In the genomic region with DNA sequence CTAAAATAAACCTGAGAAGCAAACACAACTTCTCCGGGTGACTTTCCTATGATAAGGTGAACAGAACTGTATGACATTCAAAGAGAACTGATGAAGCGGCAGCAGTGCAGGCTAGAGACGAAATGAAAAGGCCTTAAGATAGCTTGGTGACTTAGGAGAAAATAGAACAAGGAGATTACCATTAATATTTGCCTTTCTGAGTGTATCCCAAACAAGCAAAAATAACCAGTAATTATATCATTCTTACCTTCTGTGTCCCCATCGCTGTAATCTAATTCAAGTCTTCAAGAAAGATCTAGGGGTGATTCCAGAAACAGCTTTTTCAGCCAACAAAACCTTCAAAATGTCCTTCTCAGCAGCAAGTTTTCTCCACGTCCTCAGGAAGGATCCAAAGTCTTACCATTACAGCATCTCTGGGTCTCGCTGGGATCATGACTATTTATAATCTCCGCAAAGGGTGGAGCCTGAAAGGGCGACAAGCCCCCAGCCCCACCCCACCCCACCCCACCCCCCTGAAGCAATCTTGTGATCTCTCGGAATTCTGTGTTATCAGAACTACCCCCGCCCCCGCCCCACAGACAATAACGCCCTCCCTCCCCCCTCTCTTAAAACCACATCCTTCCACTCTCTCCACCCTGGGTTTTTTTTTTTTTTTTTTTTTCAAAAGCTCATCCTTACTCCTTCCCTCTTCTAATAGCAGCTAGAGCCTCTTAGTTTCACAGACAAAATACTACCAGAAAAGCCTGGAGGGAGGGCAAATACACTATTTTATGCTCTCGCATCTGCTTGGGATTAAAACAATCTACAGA, we compare ENCODE assay signal across 8 cellular contexts. TPM values are rescaled to one million over a fixed set of nuclear protein-coding genes. Genes with fewer than 3 reads are reported as not detected.
DNase-seq lines count a peak whose midpoint lies in the region; ATAC-seq and TF ChIP-seq lines count a peak whose summit lies in the region.

A gene (minus strand): TSS at position 415 of the 809 bp plus-strand sequence. CDS start 153 bp downstream, at position 262.

- H3K4me2 ChIP-seq in GM23338 (peak within 1 kb of the TSS; percentile 86), mesenchymal stem cell (ENCODE audit: low read length, poor library complexity, severe bottlenecking) (peak within 1 kb of the TSS; percentile 12)

- H2BK12ac ChIP-seq in mesenchymal stem cell (ENCODE audit: low read length in 2 of 2) = no peak within 1 kb of the TSS

- H3K27ac ChIP-seq in CD4-positive, alpha-beta memory T cell (ENCODE audit: low read depth, low read length) = peak within 1 kb of the TSS; percentile 90
- H3K27ac ChIP-seq in GM23338 (ENCODE audit: low read depth) (peak within 1 kb of the TSS; percentile 75), endodermal cell (ENCODE audit: low read depth, low read length) (peak within 1 kb of the TSS; percentile 52), mesenchymal stem cell (ENCODE audit: low read length, poor library complexity, severe bottlenecking) (peak within 1 kb of the TSS; percentile 68)

- H4K20me1 ChIP-seq in GM23338 (replicated peaks; ENCODE audit: insufficient read depth) = peaks cover 30% of the 10 kb centered on the region

- no peak within 1 kb of the TSS for H3K27ac Mint-ChIP-seq in CD4-positive, alpha-beta memory T cell
- no peak within 1 kb of the TSS for H3K27ac Mint-ChIP-seq in GM23338
- no peak within 1 kb of the TSS for H3K27ac Mint-ChIP-seq in endodermal cell

- peaks cover 5% of the 10 kb centered on the region; the same call in 1 of the 2 replicates for H3F3A ChIP-seq in GM23338 (replicated peaks; ENCODE audit: low read depth)

- intact Hi-C loops in CD4-positive, alpha-beta memory T cell (cut with micrococcal nuclease) = loop anchor here (1.0 kb wide), 4 partner anchors 24 to 146 kb away; a partner anchor contains a TSS

- POLR2A ChIA-PET in CD4-positive, alpha-beta memory T cell (lab: Charles Lee; ENCODE audit: partially characterized antibody) = interaction anchor here (0.6 to 8.2 kb wide), 25 partner anchors 8 to 152 kb away, joined by 3 to 394 read pairs (median 7); a partner anchor contains a TSS

- TF ChIP-seq CTCF in GM23338 (conservative IDR thresholded peaks at IDR 0.05; ENCODE audit: low read depth in 2 of 2) (no peak), endodermal cell (conservative IDR thresholded peaks at IDR 0.05) (no peak)

- no peak within 1 kb of the TSS for H4K91ac ChIP-seq in mesenchymal stem cell (ENCODE audit: low read length)

- H3K4me3 Mint-ChIP-seq in CD4-positive, alpha-beta memory T cell = no peak within 1 kb of the TSS
- no peak within 1 kb of the TSS for H3K4me3 Mint-ChIP-seq in GM23338
- H3K4me3 Mint-ChIP-seq in endodermal cell = no peak within 1 kb of the TSS

- peaks cover 46% of the 10 kb centered on the region for H3K4me1 ChIP-seq in CD4-positive, alpha-beta memory T cell (ENCODE audit: insufficient read depth, low read length)
- H3K4me1 ChIP-seq in GM23338 (ENCODE audit: insufficient read depth) (peaks cover 17% of the 10 kb centered on the region), endodermal cell (ENCODE audit: control insufficient read depth, insufficient read depth, low read length) (no peaks in the 10 kb centered on the region), mesenchymal stem cell (ENCODE audit: control insufficient read depth, insufficient read depth, low read depth, low read length) (no peaks in the 10 kb centered on the region)

- H3K79me2 ChIP-seq in GM23338 (replicated peaks; ENCODE audit: insufficient read depth) = peaks cover 46% of the 10 kb centered on the region

- H4K8ac ChIP-seq in mesenchymal stem cell (ENCODE audit: low read length) = no peak within 1 kb of the TSS

- peak within 1 kb of the TSS; percentile 84 to 87 for H3K4me3 ChIP-seq in CD4-positive, alpha-beta memory T cell (ENCODE audit: low read length in 2 of 2)
- H3K4me3 ChIP-seq in GM23338 (peak within 1 kb of the TSS; percentile 95), endodermal cell (ENCODE audit: low read length) (peak within 1 kb of the TSS; percentile 96), mesenchymal stem cell (ENCODE audit: insufficient read depth in 1 of 2, low read depth in 1 of 2, low read length in 2 of 2) (peak within 1 kb of the TSS; percentile 61 to 94)

- peak within 1 kb of the TSS; percentile 100 for H3K9ac ChIP-seq in endodermal cell (ENCODE audit: extremely low read depth, low read length, poor library complexity, severe bottlenecking)
- H3K9ac ChIP-seq in mesenchymal stem cell (ENCODE audit: low read length) = peak within 1 kb of the TSS; percentile 99

- peaks cover 0 to 2% (median 0%) of the 10 kb centered on the region in 8 donors for H3K9me3 Mint-ChIP-seq in CD4-positive, alpha-beta memory T cell
- no peaks in the 10 kb centered on the region for H3K9me3 Mint-ChIP-seq in GM23338
- H3K9me3 Mint-ChIP-seq in endodermal cell = peaks cover 2% of the 10 kb centered on the region

- no peaks in the 10 kb centered on the region for H3K9me3 ChIP-seq in CD4-positive, alpha-beta memory T cell (ENCODE audit: control insufficient read depth in 1 of 2, low read length in 2 of 2)
- H3K9me3 ChIP-seq in endodermal cell (ENCODE audit: control insufficient read depth, low read length) (peaks cover 5% of the 10 kb centered on the region), mesenchymal stem cell (ENCODE audit: control insufficient read depth, low read length) (no peaks in the 10 kb centered on the region)

- H3K79me1 ChIP-seq in mesenchymal stem cell (replicated peaks; ENCODE audit: low read length, poor library complexity, severe bottlenecking) = peaks cover 10% of the 10 kb centered on the region

- H3K36me3 ChIP-seq in CD4-positive, alpha-beta memory T cell (ENCODE audit: insufficient read depth, low read length) = peaks cover 30% of the 10 kb centered on the region
- H3K36me3 ChIP-seq in GM23338 (ENCODE audit: insufficient read depth) (peaks cover 20% of the 10 kb centered on the region), endodermal cell (ENCODE audit: control insufficient read depth, insufficient read depth, low read length) (peaks cover 49% of the 10 kb centered on the region), mesenchymal stem cell (ENCODE audit: control insufficient read depth in 1 of 2, insufficient read depth in 2 of 2, low read depth in 1 of 2, low read length in 2 of 2) (peaks cover 17 to 36% of the 10 kb centered on the region in 2 experiments)

- WGBS in endodermal cell (ENCODE audit: insufficient coverage in 1 of 2, insufficient read length in 1 of 2), 2 experiments = 0% methylated on average over 5 to 9 of the region's 13 CpGs
- WGBS in mesenchymal stem cell = 0% methylated on average over 11 of the region's 13 CpGs

- no peaks in the 10 kb centered on the region for H3K27me3 Mint-ChIP-seq in CD4-positive, alpha-beta memory T cell
- H3K27me3 Mint-ChIP-seq in GM23338 (ENCODE audit: insufficient read depth, low read depth, poor library complexity) (peaks cover 8% of the 10 kb centered on the region), endodermal cell (ENCODE audit: insufficient read depth) (no peaks in the 10 kb centered on the region)

- H3K9me2 ChIP-seq in GM23338 (ENCODE audit: insufficient read depth) = no peaks in the 10 kb centered on the region

- no peak within 1 kb of the TSS for H2BK15ac ChIP-seq in mesenchymal stem cell (ENCODE audit: low read depth, poor library complexity, severe bottlenecking)

- H2BK120ac ChIP-seq in mesenchymal stem cell (ENCODE audit: low read depth, low read length) = no peak within 1 kb of the TSS

- CTCF ChIA-PET in CD4-positive, alpha-beta memory T cell (lab: Charles Lee; ENCODE audit: partially characterized antibody) = interaction anchor here (0.8 to 14.7 kb wide), 12 partner anchors 9 to 152 kb away, joined by 3 to 396 read pairs (median 4); a partner anchor contains a TSS

- no peak within 1 kb of the TSS for H2BK5ac ChIP-seq in mesenchymal stem cell (ENCODE audit: low read depth, low read length, poor library complexity, severe bottlenecking)

- ATAC-seq in GM23338 (peak; percentile 51), GM19397 (IDR thresholded peaks at IDR 0.05; ENCODE audit: unreplicated experiment) (no peak)

- H3K23ac ChIP-seq in mesenchymal stem cell (ENCODE audit: low read length in 2 of 2) = no peak within 1 kb of the TSS

- no peak within 1 kb of the TSS for H2AK5ac ChIP-seq in mesenchymal stem cell (ENCODE audit: low read length, severe bottlenecking)

- H3K27me3 ChIP-seq in CD4-positive, alpha-beta memory T cell (ENCODE audit: insufficient read depth, low read length) = no peaks in the 10 kb centered on the region
- H3K27me3 ChIP-seq in GM23338 (ENCODE audit: insufficient read depth) (no peaks in the 10 kb centered on the region), endodermal cell (ENCODE audit: control insufficient read depth, insufficient read depth, low read length, poor library complexity, severe bottlenecking) (no peaks in the 10 kb centered on the region), mesenchymal stem cell (ENCODE audit: control insufficient read depth in 1 of 2, insufficient read depth in 1 of 2, low read length in 2 of 2) (no peaks in the 10 kb centered on the region)

- peak within 1 kb of the TSS; percentile 34 to 54 for H3K18ac ChIP-seq in mesenchymal stem cell (ENCODE audit: low read depth in 1 of 2, low read length in 2 of 2)

- peak; percentile 87 to 93 (median 91) for DNase-seq in CD4-positive, alpha-beta memory T cell
- peak; percentile 90 for DNase-seq in GM23338 (ENCODE audit: low spot score)
- peak; percentile 18 for DNase-seq in NK-92 (lab: John Stamatoyannopoulos, UW; ENCODE audit: unreplicated experiment)
- peak in 2 of 3 experiments; percentile 54 to 75 for DNase-seq in activated CD8-positive, alpha-beta memory T cell treated with anti-CD3 and anti-CD28 coated beads for 48 hours (ENCODE audit: low read depth in 2 of 3, low spot score in 2 of 3)
- DNase-seq in endodermal cell = peak; percentile 97
- peak; percentile 96 for DNase-seq in mesenchymal stem cell
- DNase-seq in stimulated activated CD4-positive, alpha-beta T cell treated with anti-CD3 and anti-CD28 coated beads, TNF-alpha, amount 100 ng/mL, for 48 hours (ENCODE audit: low read depth in 3 of 3) = peak; percentile 64 to 77 (median 64)

- peak within 1 kb of the TSS in 1 of 2 experiments; percentile 85 for H3K4ac ChIP-seq in mesenchymal stem cell (ENCODE audit: low read depth in 1 of 2, low read length in 2 of 2)

- no peak within 1 kb of the TSS for H3K14ac ChIP-seq in mesenchymal stem cell (ENCODE audit: low read length in 2 of 2)

- H3K4me1 Mint-ChIP-seq in CD4-positive, alpha-beta memory T cell = peaks cover 13 to 20% (median 15%) of the 10 kb centered on the region in 4 donors
- H3K4me1 Mint-ChIP-seq in GM23338 (peaks cover 13% of the 10 kb centered on the region), endodermal cell (peaks cover 14% of the 10 kb centered on the region)

- H3K36me3 Mint-ChIP-seq in CD4-positive, alpha-beta memory T cell = peaks cover 6 to 7% of the 10 kb centered on the region in 2 donors
- H3K36me3 Mint-ChIP-seq in GM23338 (ENCODE audit: low read depth) = no peaks in the 10 kb centered on the region; the same call in 2 of the 3 replicates
- no peaks in the 10 kb centered on the region for H3K36me3 Mint-ChIP-seq in endodermal cell (ENCODE audit: low read depth)

- H2AFZ ChIP-seq in GM23338 (no peak within 1 kb of the TSS), mesenchymal stem cell (ENCODE audit: low read depth, low read length) (no peak within 1 kb of the TSS)

RNA-seq across cellular contexts. Expression of the gene that starts here (rescaled TPM):
- 100 to 1,000 TPM; 157 to 158 TPM for total RNA-seq in CD4-positive, alpha-beta memory T cell
- 100 to 1,000 TPM; 100 to 275 TPM for polyA plus RNA-seq in CD4-positive, alpha-beta memory T cell
- total RNA-seq in GM23338 (2014; rRNA removed; shearing (Covaris generic)) = 388 and 451 TPM in 2 replicates
- 199 and 208 TPM in 2 replicates for polyA plus RNA-seq in GM23338 (2016; fragmentation: Nextera tagmentation; extraction: Ambion mirVana)
- total RNA-seq in endodermal cell = 1,000 to 10,000 TPM; 1,330 to 2,480 TPM
- 758 TPM for polyA plus RNA-seq in endodermal cell (2013, experiment 1 of 2)
- 902 TPM for polyA plus RNA-seq in endodermal cell (2013, experiment 2 of 2)
- 117 TPM for polyA plus RNA-seq in mesenchymal stem cell (2013, experiment 1 of 2)
- 119 TPM for polyA plus RNA-seq in mesenchymal stem cell (2013, experiment 2 of 2)

Comparison
In these comparisons a context has a peak if more than half of its experiments do, and no peak if none do; other contexts are left out.
1. DNase-seq: peak in every context shown above with its lines; median percentile 97 in endodermal cell; 96 in mesenchymal stem cell; 91 in CD4-positive, alpha-beta memory T cell; 90 in GM23338; 64 in activated CD8-positive, alpha-beta memory T cell treated with anti-CD3 and anti-CD28 coated beads for 48 hours; 64 in stimulated activated CD4-positive, alpha-beta T cell treated with anti-CD3 and anti-CD28 coated beads, TNF-alpha, amount 100 ng/mL, for 48 hours; 18 in NK-92.